Comparison of ENCODE assay signal across 14 cellular contexts in genomic region chr6:111590209-111590955, GRCh38. TPM values are rescaled to one million over a fixed set of nuclear protein-coding genes. Genes with fewer than 3 reads are reported as not detected.
DNase-seq lines count a peak whose midpoint lies in the region; ATAC-seq and TF ChIP-seq lines count a peak whose summit lies in the region.
"Had no signal": no experiment of that assay in that cellular context is flagged by ENCODE, and none has a peak within 500 bp of the region (broad histone marks: within the 10 kb centered on the region; RNA-seq: fewer than 3 reads in every experiment).

No MANE protein-coding gene starts in this region.

- H3K36me3 Mint-ChIP-seq in activated T-helper 17 cell treated with anti-CD3 and anti-CD28 coated beads, Interleukin-2, amount 50 U/mL, for 72 hours (ENCODE audit: low read depth) = peaks cover 81% of the 10 kb centered on the region
- peaks cover 9% of the 10 kb centered on the region for H3K36me3 Mint-ChIP-seq in activated naive CD4-positive, alpha-beta T cell treated with anti-CD3 and anti-CD28 coated beads for 36 hours (ENCODE audit: low read depth)

- H3K4me3 ChIP-seq in foreskin fibroblast (ENCODE audit: low read depth in 1 of 2, low read length in 2 of 2) (no peak overlapping the region), skeletal muscle tissue (ENCODE audit: low read length in 3 of 3) (no peak overlapping the region), neuronal stem cell (ENCODE audit: low read length in 2 of 2) (no peak overlapping the region)

- TF ChIP-seq CTCF in C4-2B (conservative IDR thresholded peaks at IDR 0.05) = no peak
- no peak for TF ChIP-seq CTCF in foreskin fibroblast (IDR thresholded peaks at IDR 0.05; ENCODE audit: low read depth, low read length)

- CTCF ChIA-PET in activated naive CD4-positive, alpha-beta T cell treated with anti-CD3 and anti-CD28 coated beads for 36 hours (lab: Charles Lee) = no interaction called here

- H3K4me2 ChIP-seq in neuronal stem cell (ENCODE audit: insufficient read depth, low read length, poor library complexity, severe bottlenecking) = no peak overlapping the region

- DNase-seq in foreskin fibroblast (peak; percentile 62 to 77), neuronal stem cell (ENCODE audit: low spot score) (no peak)
- no peak for DNase-seq in activated naive CD4-positive, alpha-beta T cell treated with anti-CD3 and anti-CD28 coated beads for 36 hours
- DNase-seq in activated CD8-positive, alpha-beta memory T cell treated with anti-CD3 and anti-CD28 coated beads, Interleukin-2, amount 50 U/mL, for 4 hours = no peak
- DNase-seq: activated CD8-positive, alpha-beta memory T cell treated with anti-CD3 and anti-CD28 coated beads for 24 hours; activated naive CD8-positive, alpha-beta T cell treated with anti-CD3 and anti-CD28 coated beads, Interleukin-2, amount 10 ng/mL, durations not matched to agents 7 days and 5 days; endodermal cell; NCI-H1436; stimulated activated CD4-positive, alpha-beta T cell treated with anti-CD3 and anti-CD28 coated beads, Interleukin-4, amount 100 ng/mL, for 1 hour; stimulated activated naive CD8-positive, alpha-beta T cell treated with anti-CD3 and anti-CD28 coated beads, Interleukin-15, amount 100 ng/mL, for 72 hours had no signal

- intact Hi-C loops in activated naive CD4-positive, alpha-beta T cell treated with anti-CD3 and anti-CD28 coated beads for 36 hours (cut with micrococcal nuclease) = no loop called here

- no peak overlapping the region for H3K4ac ChIP-seq in neuronal stem cell (ENCODE audit: low read length)

- H3K27ac Mint-ChIP-seq in activated T-helper 17 cell treated with anti-CD3 and anti-CD28 coated beads, Interleukin-2, amount 50 U/mL, for 72 hours = peak overlapping the region; percentile 42
- no peak overlapping the region for H3K27ac Mint-ChIP-seq in activated naive CD4-positive, alpha-beta T cell treated with anti-CD3 and anti-CD28 coated beads for 36 hours
- H3K27ac Mint-ChIP-seq: activated naive CD8-positive, alpha-beta T cell treated with anti-CD3 and anti-CD28 coated beads, Interleukin-2, amount 10 ng/mL, durations not matched to agents 7 days and 5 days; endodermal cell; stimulated activated naive CD8-positive, alpha-beta T cell treated with anti-CD3 and anti-CD28 coated beads, Interleukin-15, amount 100 ng/mL, for 72 hours had no signal

- H2BK120ac ChIP-seq in neuronal stem cell (ENCODE audit: low read depth, low read length) = no peak overlapping the region

- no peak overlapping the region for H3K18ac ChIP-seq in neuronal stem cell (ENCODE audit: low read length)

- no peak for ATAC-seq in activated T-helper 17 cell treated with anti-CD3 and anti-CD28 coated beads, Interleukin-2, amount 50 U/mL, for 72 hours (replicated peaks)
- no peak for ATAC-seq in HG02840 (IDR thresholded peaks at IDR 0.05; ENCODE audit: low FRiP score, unreplicated experiment)
- ATAC-seq: stimulated activated naive CD8-positive, alpha-beta T cell treated with anti-CD3 and anti-CD28 coated beads, Interleukin-15, amount 100 ng/mL, for 72 hours had no signal

- H3K27ac ChIP-seq in C4-2B (peak overlapping the region; percentile 75), skeletal muscle tissue (ENCODE audit: low read depth, low read length) (peak overlapping the region; percentile 75), neuronal stem cell (replicated peaks; ENCODE audit: low read length) (no peak overlapping the region)

- H2BK12ac ChIP-seq in neuronal stem cell (ENCODE audit: low read length) = no peak overlapping the region

- H3K4me3 Mint-ChIP-seq in activated T-helper 17 cell treated with anti-CD3 and anti-CD28 coated beads, Interleukin-2, amount 50 U/mL, for 72 hours = no peak overlapping the region
- no peak overlapping the region for H3K4me3 Mint-ChIP-seq in activated naive CD4-positive, alpha-beta T cell treated with anti-CD3 and anti-CD28 coated beads for 36 hours
- H3K4me3 Mint-ChIP-seq: activated naive CD8-positive, alpha-beta T cell treated with anti-CD3 and anti-CD28 coated beads, Interleukin-2, amount 10 ng/mL, durations not matched to agents 7 days and 5 days; endodermal cell; stimulated activated naive CD8-positive, alpha-beta T cell treated with anti-CD3 and anti-CD28 coated beads, Interleukin-15, amount 100 ng/mL, for 72 hours had no signal

- no peaks in the 10 kb centered on the region for H3K9me3 Mint-ChIP-seq in activated T-helper 17 cell treated with anti-CD3 and anti-CD28 coated beads, Interleukin-2, amount 50 U/mL, for 72 hours
- no peaks in the 10 kb centered on the region for H3K9me3 Mint-ChIP-seq in activated naive CD4-positive, alpha-beta T cell treated with anti-CD3 and anti-CD28 coated beads for 36 hours
- H3K9me3 Mint-ChIP-seq: activated naive CD8-positive, alpha-beta T cell treated with anti-CD3 and anti-CD28 coated beads, Interleukin-2, amount 10 ng/mL, durations not matched to agents 7 days and 5 days; endodermal cell; stimulated activated naive CD8-positive, alpha-beta T cell treated with anti-CD3 and anti-CD28 coated beads, Interleukin-15, amount 100 ng/mL, for 72 hours had no signal

- H3K4me1 Mint-ChIP-seq in activated T-helper 17 cell treated with anti-CD3 and anti-CD28 coated beads, Interleukin-2, amount 50 U/mL, for 72 hours = peaks cover 31% of the 10 kb centered on the region
- peaks cover 21% of the 10 kb centered on the region for H3K4me1 Mint-ChIP-seq in activated naive CD4-positive, alpha-beta T cell treated with anti-CD3 and anti-CD28 coated beads for 36 hours (ENCODE audit: low read depth)

- H3K9ac ChIP-seq in skeletal muscle tissue (ENCODE audit: low read depth in 1 of 3, low read length in 3 of 3) = peak overlapping the region in 1 of 3 donors; percentile 21
- no peak overlapping the region for H3K9ac ChIP-seq in neuronal stem cell (ENCODE audit: low read depth, low read length, poor library complexity)

- H3K4me1 ChIP-seq in skeletal muscle tissue (ENCODE audit: control insufficient read depth in 3 of 3, insufficient read depth in 3 of 3, low read length in 3 of 3) (peaks cover 42 to 51% (median 46%) of the 10 kb centered on the region in 3 donors), neuronal stem cell (ENCODE audit: control insufficient read depth in 2 of 2, insufficient read depth in 1 of 2, low read depth in 1 of 2, low read length in 2 of 2) (peaks cover 7 to 15% of the 10 kb centered on the region in 2 donors)

- no peak overlapping the region for H2BK5ac ChIP-seq in neuronal stem cell (ENCODE audit: low read length)

- H3K79me1 ChIP-seq in neuronal stem cell (ENCODE audit: low read depth, low read length) = no peaks in the 10 kb centered on the region

- no peaks in the 10 kb centered on the region for H3K27me3 Mint-ChIP-seq in activated T-helper 17 cell treated with anti-CD3 and anti-CD28 coated beads, Interleukin-2, amount 50 U/mL, for 72 hours
- H3K27me3 Mint-ChIP-seq in activated naive CD4-positive, alpha-beta T cell treated with anti-CD3 and anti-CD28 coated beads for 36 hours (ENCODE audit: low read depth) = no peaks in the 10 kb centered on the region
- H3K27me3 Mint-ChIP-seq: activated naive CD8-positive, alpha-beta T cell treated with anti-CD3 and anti-CD28 coated beads, Interleukin-2, amount 10 ng/mL, durations not matched to agents 7 days and 5 days; stimulated activated naive CD8-positive, alpha-beta T cell treated with anti-CD3 and anti-CD28 coated beads, Interleukin-15, amount 100 ng/mL, for 72 hours had no signal

- H4K91ac ChIP-seq in neuronal stem cell (ENCODE audit: low read depth, low read length, poor library complexity) = no peak overlapping the region

- H3K27me3 ChIP-seq in skeletal muscle tissue (ENCODE audit: control insufficient read depth in 3 of 3, insufficient read depth in 3 of 3, low read length in 3 of 3) (no peaks in the 10 kb centered on the region), neuronal stem cell (ENCODE audit: control insufficient read depth in 3 of 3, insufficient read depth in 3 of 3, low read depth in 1 of 3, low read length in 3 of 3) (no peaks in the 10 kb centered on the region)

- H2AK5ac ChIP-seq in neuronal stem cell (ENCODE audit: low read depth, low read length) = no peak overlapping the region

- H2BK15ac ChIP-seq in neuronal stem cell (ENCODE audit: low read length) = no peak overlapping the region

- no peaks in the 10 kb centered on the region for H3K9me3 ChIP-seq in skeletal muscle tissue (ENCODE audit: control insufficient read depth in 3 of 3, low read length in 3 of 3)
- H3K9me3 ChIP-seq in neuronal stem cell (replicated peaks in 1 of 2; ENCODE audit: control insufficient read depth in 2 of 2, insufficient read depth in 1 of 2, low read depth in 1 of 2, low read length in 2 of 2) = peaks cover 0 to 2% of the 10 kb centered on the region in 2 donors

- H4K8ac ChIP-seq in neuronal stem cell (ENCODE audit: low read depth, low read length) = no peak overlapping the region

- no peaks in the 10 kb centered on the region for H3K36me3 ChIP-seq in skeletal muscle tissue (ENCODE audit: control insufficient read depth in 3 of 3, insufficient read depth in 3 of 3, low read length in 3 of 3)
- peaks cover 0 to 1% of the 10 kb centered on the region in 2 donors for H3K36me3 ChIP-seq in neuronal stem cell (replicated peaks in 1 of 2; ENCODE audit: control insufficient read depth in 2 of 2, insufficient read depth in 2 of 2, low read length in 2 of 2)

- no peak overlapping the region for H3K23ac ChIP-seq in neuronal stem cell (ENCODE audit: low read depth, low read length, poor library complexity)

- H2AFZ ChIP-seq in neuronal stem cell (ENCODE audit: low read length) = no peak overlapping the region

- no CpG with 5 or more reads among the region's 9 CpGs for WGBS in neuronal stem cell (ENCODE audit: extremely low coverage in 2 of 2, insufficient read length in 2 of 2, insufficient replicate concordance in 1 of 2), 2 donors

- H3K14ac ChIP-seq in neuronal stem cell (ENCODE audit: low read length) = no peak overlapping the region

RNA-seq across cellular contexts. Expression of gene TRAF3IP2, which starts 15.3 kb away (rescaled TPM):
- total RNA-seq in activated T-helper 17 cell treated with anti-CD3 and anti-CD28 coated beads, Interleukin-2, amount 50 U/mL, for 72 hours = 10 to 100 TPM; 36.5 to 63.6 TPM
- 5.7 TPM for total RNA-seq in skeletal muscle tissue
- polyA plus RNA-seq in neuronal stem cell (2013, experiment 1 of 2) = 2.5 TPM
- polyA plus RNA-seq in neuronal stem cell (2013, experiment 2 of 2) = 2.1 TPM
- total RNA-seq in activated naive CD4-positive, alpha-beta T cell treated with anti-CD3 and anti-CD28 coated beads for 36 hours = 10 to 100 TPM; 39.9 to 42.2 TPM

Comparison
In these comparisons a context has a peak if more than half of its experiments do, and no peak if none do; other contexts are left out.
1. DNase-seq: peak in foreskin fibroblast (2 of 2); none in neuronal stem cell (single experiment), activated naive CD4-positive, alpha-beta T cell treated with anti-CD3 and anti-CD28 coated beads for 36 hours (single experiment) and activated CD8-positive, alpha-beta memory T cell treated with anti-CD3 and anti-CD28 coated beads, Interleukin-2, amount 50 U/mL, for 4 hours (single experiment).